ENCODE assay signal across 8 cellular contexts in the genomic region with DNA sequence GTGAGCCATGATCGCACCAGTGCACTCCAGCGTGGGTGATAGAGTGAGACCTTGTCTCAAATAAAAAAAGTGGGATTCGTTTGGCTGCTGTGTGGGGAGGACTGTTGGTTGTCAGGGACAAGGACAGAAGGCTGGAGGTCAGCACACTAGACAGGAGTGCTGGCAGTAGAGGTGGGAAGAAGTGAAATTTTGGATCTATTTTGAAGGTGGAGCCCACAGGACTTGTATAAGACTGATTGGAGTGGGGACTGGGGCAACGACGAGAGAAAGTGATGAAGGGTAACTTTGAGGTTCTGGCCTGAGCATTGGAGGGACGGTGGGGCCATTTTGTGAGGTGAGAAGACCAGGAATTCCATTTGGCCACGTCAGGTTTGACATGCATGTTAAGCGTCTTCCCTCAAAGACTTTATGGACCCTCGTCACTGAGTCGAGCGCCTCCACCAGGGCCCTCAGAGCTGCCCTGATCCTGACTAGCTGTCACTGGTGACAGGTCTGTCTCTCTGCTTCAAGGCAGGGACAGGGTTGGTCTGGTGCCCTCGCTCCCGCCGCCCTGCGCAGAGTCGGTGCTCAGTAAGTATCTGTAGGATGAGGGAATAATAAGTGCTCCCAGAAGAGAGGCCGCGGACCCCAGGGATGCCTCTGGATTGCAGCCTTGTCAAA. TPM values are rescaled to one million over a fixed set of nuclear protein-coding genes. Genes with fewer than 3 reads are reported as not detected.
A peak's percentile ranks its signal among the peaks of the same experiment; 100 is the strongest.
DNase-seq lines count a peak whose midpoint lies in the region; ATAC-seq, FAIRE-seq and TF ChIP-seq lines count a peak whose summit lies in the region.

No MANE protein-coding gene starts in this region.

- H3K27ac ChIP-seq in KMS-11 = peak overlapping the region; percentile 40
- peak overlapping the region; percentile 52 for H3K27ac ChIP-seq in HepG2 (ENCODE audit: extremely low read length, insufficient read depth, low read length)
- H3K27ac ChIP-seq in transverse colon = peak overlapping the region; percentile 56 to 81 (median 73)

- intact Hi-C loops in HepG2 (cut with micrococcal nuclease; ENCODE audit: unreplicated experiment) = loop anchor here (10.0 kb wide), 1 partner anchor 173 kb away; no protein-coding TSS in a partner anchor
- intact Hi-C loops in transverse colon (cut with DNase I; ENCODE audit: low total_unique reads) = loop anchor here (10.0 kb wide), 1 partner anchor 487 kb away; no protein-coding TSS in a partner anchor

- peaks cover 6% of the 10 kb centered on the region for H3K36me3 ChIP-seq in GM06990 (ENCODE audit: control insufficient read depth, insufficient read depth, low read length)
- H3K36me3 ChIP-seq in KMS-11 (ENCODE audit: insufficient read depth) = no peaks in the 10 kb centered on the region
- peaks cover 3 to 6% of the 10 kb centered on the region in 2 experiments; a peak in 2 of 5 replicates for H3K36me3 ChIP-seq in HepG2 (replicated peaks in 1 of 2; ENCODE audit: control insufficient read depth in 1 of 2, insufficient read depth in 2 of 2, low read length in 2 of 2)
- H3K36me3 ChIP-seq in transverse colon = peaks cover 0 to 8% (median 0%) of the 10 kb centered on the region in 4 donors

- H3K9me3 ChIP-seq in HepG2 (ENCODE audit: low read length) (no peaks in the 10 kb centered on the region), transverse colon (no peaks in the 10 kb centered on the region)

- peak overlapping the region; percentile 72 for H3K9ac ChIP-seq in KMS-11
- peak overlapping the region; percentile 76 for H3K9ac ChIP-seq in HepG2 (ENCODE audit: insufficient read depth, low read depth, low read length)

- in situ Hi-C loops in HepG2 (cut with HindIII; ENCODE audit: extremely low pct_ligation_motif_present, low pct_unique_long_range_greater_than_20kb) (no loop called here), transverse colon (cut with MboI; ENCODE audit: low pct_ligation_motif_present in 1 of 4, low pct_unique_long_range_greater_than_20kb in 1 of 4, low sequenced_read_pairs in 3 of 4) (no loop called here)

- ATAC-seq in HepG2 (peak; percentile 62), GM21529 (IDR thresholded peaks at IDR 0.05; ENCODE audit: unreplicated experiment) (no peak), HG02981 (IDR thresholded peaks at IDR 0.05; ENCODE audit: unreplicated experiment) (no peak)

- TF ChIP-seq POLR2A in HepG2 (IDR thresholded peaks at IDR 0.05; ENCODE audit: insufficient read depth in 1 of 2, low read depth in 2 of 2, low read length in 2 of 2) (no peak; a peak in 1 of 4 replicates), transverse colon (IDR thresholded peaks at IDR 0.05) (no peak)

- TSS peak; percentile 65 for BruUV-seq in HepG2 (replicated peaks; lab: Mats Ljungman, UMichigan)

- CTCF ChIA-PET in HepG2 (lab: Yijun Ruan, JAX; ENCODE audit: low intra/inter-chr PET ratio, low total read pairs) = no interaction called here

- H3K4me1 ChIP-seq in KMS-11 (ENCODE audit: low read depth, poor library complexity, severe bottlenecking) (peaks cover 8% of the 10 kb centered on the region), HepG2 (ENCODE audit: insufficient read depth, low read length) (peaks cover 15% of the 10 kb centered on the region), transverse colon (peaks cover 10 to 17% (median 16%) of the 10 kb centered on the region in 4 donors)

- H4K20me1 ChIP-seq in KMS-11 (ENCODE audit: insufficient read depth) (no peaks in the 10 kb centered on the region), HepG2 (ENCODE audit: insufficient read depth, low read length) (no peaks in the 10 kb centered on the region)

- POLR2A ChIA-PET in HepG2 (lab: Yijun Ruan, JAX) = no interaction called here

- H3K79me2 ChIP-seq in KMS-11 (ENCODE audit: insufficient read depth, low read depth) = peaks cover 13% of the 10 kb centered on the region
- H3K79me2 ChIP-seq in HepG2 (ENCODE audit: insufficient read depth, low read length) = peaks cover 3% of the 10 kb centered on the region

- TF ChIP-seq EP300 in HepG2 (IDR thresholded peaks at IDR 0.05; ENCODE audit: low read depth in 2 of 2, low read length in 2 of 2) (no peak), HepG2 (CRISPR knock-in tag; IDR thresholded peaks at IDR 0.05; ENCODE audit: borderline replicate concordance) (no peak), transverse colon (IDR thresholded peaks at IDR 0.05; ENCODE audit: low read depth) (no peak)

- TF ChIP-seq CTCF in GM06990 (IDR thresholded peaks at IDR 0.05; ENCODE audit: insufficient read depth, low read length, poor library complexity, severe bottlenecking) = no peak
- no peak for TF ChIP-seq CTCF in KMS-11 (conservative IDR thresholded peaks at IDR 0.05; ENCODE audit: low read depth, low read length)
- no peak for TF ChIP-seq CTCF in HepG2 (CRISPR knock-in tag; IDR thresholded peaks at IDR 0.05)
- no peak for TF ChIP-seq CTCF in transverse colon (IDR thresholded peaks at IDR 0.05)

- DNase-seq in GM06990 (ENCODE audit: extremely low read depth, insufficient read length) = no peak
- peak; percentile 47 for DNase-seq in astrocyte of the hippocampus (ENCODE audit: low read depth, low spot score)
- DNase-seq in HepG2 (ENCODE audit: low spot score) = peak; percentile 37
- DNase-seq in transverse colon = no peak
- DNase-seq in NCI-H2196 treated with DMSO at 0.1 percent for 48 hours (lab: John Stamatoyannopoulos, UW; ENCODE audit: unreplicated experiment) = no peak

- H3K27me3 ChIP-seq in GM06990 (replicated peaks; ENCODE audit: control insufficient read depth, insufficient read depth, low read length) (no peaks in the 10 kb centered on the region), KMS-11 (ENCODE audit: insufficient read depth, low read depth) (peaks cover 13% of the 10 kb centered on the region; the same call in 1 of the 2 replicates), HepG2 (ENCODE audit: control insufficient read depth in 1 of 2, insufficient read depth in 2 of 2, low read length in 2 of 2) (peaks cover 0 to 3% of the 10 kb centered on the region in 2 experiments; a peak in 1 of 5 replicates), transverse colon (peaks cover 6% of the 10 kb centered on the region)

- H2AFZ ChIP-seq in KMS-11 (ENCODE audit: low read depth) = peak overlapping the region; percentile 93
- no peak overlapping the region for H2AFZ ChIP-seq in HepG2 (ENCODE audit: low read length)

- H3K4me3 ChIP-seq in GM06990 (replicated peaks; ENCODE audit: low read depth, low read length) = peak overlapping the region; percentile 89
- H3K4me3 ChIP-seq in KMS-11 (IDR thresholded peaks at IDR 0.05; ENCODE audit: insufficient read depth, low read depth, low read length) = no peak overlapping the region
- H3K4me3 ChIP-seq in HepG2 (replicated peaks in 1 of 3; ENCODE audit: insufficient read depth in 1 of 3, low read depth in 2 of 3, low read length in 3 of 3) = peak overlapping the region; percentile 66 to 91 (median 90)
- peak overlapping the region; percentile 53 to 88 (median 76) for H3K4me3 ChIP-seq in transverse colon

- 15% methylated on average over 9 of the region's 18 CpGs for WGBS in HepG2 (ENCODE audit: low lambda C conversion rate)
- 21 to 77% methylated on average over 3 to 18 of the region's 18 CpGs for WGBS in transverse colon (ENCODE audit: low coverage in 1 of 2), 2 donors

- TF ChIP-seq RAD21 in HepG2 (CRISPR knock-in tag; IDR thresholded peaks at IDR 0.05) = no peak

- FAIRE-seq in HepG2 (lab: Jason Lieb, UNC) = no peak

- H3K4me2 ChIP-seq in KMS-11 (peak overlapping the region; percentile 84), HepG2 (ENCODE audit: low read depth, low read length) (peak overlapping the region; percentile 92)

RNA-seq across cellular contexts. Expression of a gene that starts 0.7 kb away (rescaled TPM):
- total RNA-seq in HepG2 (2016; rRNA removed; fragmentation: Illumina TruSeq; extraction: Trizol) (1.9 and 2.9 TPM in 2 replicates), transverse colon (10 to 100 TPM in 1 of 4 donors, 1 to 10 TPM in 3; 3.4 to 35.4 (median 7.3) TPM)
- 0.71 and 1.1 TPM in 2 replicates for total RNA-seq in HepG2 (2016; cell fraction: cytosol; rRNA removed; fragmentation: Illumina TruSeq; extraction: Trizol; ENCODE audit: low read depth)
- 1.9 and 2.5 TPM in 2 replicates for total RNA-seq in HepG2 (2016; cell fraction: insoluble cytoplasmic fraction; rRNA removed; fragmentation: Illumina TruSeq; extraction: Trizol)
- total RNA-seq in HepG2 (2016; cell fraction: membrane; rRNA removed; fragmentation: Illumina TruSeq; extraction: Trizol) = 0.90 and 1.3 TPM in 2 replicates
- 1.1 and 1.2 TPM in 2 replicates for total RNA-seq in HepG2 (2016; cell fraction: nucleus; rRNA removed; fragmentation: Illumina TruSeq; extraction: Trizol)
- polyA plus RNA-seq in HepG2 (2011; rRNA removed) = 1.9 and 2.5 TPM in 2 replicates
- polyA plus RNA-seq in HepG2 (2011; cell fraction: cytosol; rRNA removed) = 2.2 and 4.4 TPM in 2 replicates
- polyA plus RNA-seq in HepG2 (2011; cell fraction: nucleus; rRNA removed) = 3.9 and 5.1 TPM in 2 replicates
- polyA plus RNA-seq in HepG2 (2012) = 1.4 and 1.7 TPM in 2 replicates
- 0.35 and 0.53 TPM in 2 replicates for polyA plus RNA-seq in HepG2 (2016; cell fraction: cytosol; fragmentation: Illumina TruSeq; extraction: Trizol; ENCODE audit: low read depth)
- 1.9 and 2.1 TPM in 2 replicates for polyA plus RNA-seq in HepG2 (2016; cell fraction: insoluble cytoplasmic fraction; fragmentation: Illumina TruSeq; extraction: Trizol; ENCODE audit: low read depth)
- polyA plus RNA-seq in HepG2 (2016; cell fraction: membrane; fragmentation: Illumina TruSeq; extraction: Trizol; ENCODE audit: low read depth) = 0.50 and 0.55 TPM in 2 replicates
- 1.6 and 2.2 TPM in 2 replicates for polyA plus RNA-seq in HepG2 (2016; cell fraction: nucleus; fragmentation: Illumina TruSeq; extraction: Trizol; ENCODE audit: insufficient read depth, low read depth)
- polyA minus RNA-seq in HepG2 (2011; rRNA and poly(A)+ RNA removed; ENCODE audit: low replicate concordance) = 3.8 and 8.1 TPM in 2 replicates
- polyA minus RNA-seq in HepG2 (2011; cell fraction: cytosol; rRNA and poly(A)+ RNA removed) = 3.1 and 3.4 TPM in 2 replicates
- polyA minus RNA-seq in HepG2 (2011; cell fraction: nucleus; rRNA and poly(A)+ RNA removed) = 2.7 and 3.6 TPM in 2 replicates

RNA-seq across cellular contexts. Expression of a gene that starts 17.2 kb away (rescaled TPM):
- total RNA-seq in HepG2 (2016; rRNA removed; fragmentation: Illumina TruSeq; extraction: Trizol) (not detected in 2 replicates), transverse colon (1 to 10 TPM in 2 of 4 donors, not detected in 2; 2.0 to 2.2 TPM)
- total RNA-seq in HepG2 (2016; cell fraction: cytosol; rRNA removed; fragmentation: Illumina TruSeq; extraction: Trizol; ENCODE audit: low read depth) = not detected in 2 replicates
- not detected in 2 replicates for total RNA-seq in HepG2 (2016; cell fraction: insoluble cytoplasmic fraction; rRNA removed; fragmentation: Illumina TruSeq; extraction: Trizol)
- total RNA-seq in HepG2 (2016; cell fraction: membrane; rRNA removed; fragmentation: Illumina TruSeq; extraction: Trizol) = not detected in 2 replicates
- not detected in 2 replicates for total RNA-seq in HepG2 (2016; cell fraction: nucleus; rRNA removed; fragmentation: Illumina TruSeq; extraction: Trizol)
- polyA plus RNA-seq in HepG2 (2011; rRNA removed) = not detected in 2 replicates
- not detected in 2 replicates for polyA plus RNA-seq in HepG2 (2011; cell fraction: cytosol; rRNA removed)
- polyA plus RNA-seq in HepG2 (2011; cell fraction: nucleus; rRNA removed) = 0.14 TPM in 1 of 2 replicates, not detected in the other
- not detected in 2 replicates for polyA plus RNA-seq in HepG2 (2012)
- not detected in 2 replicates for polyA plus RNA-seq in HepG2 (2016; cell fraction: cytosol; fragmentation: Illumina TruSeq; extraction: Trizol; ENCODE audit: low read depth)
- polyA plus RNA-seq in HepG2 (2016; cell fraction: insoluble cytoplasmic fraction; fragmentation: Illumina TruSeq; extraction: Trizol; ENCODE audit: low read depth) = not detected in 2 replicates
- not detected in 2 replicates for polyA plus RNA-seq in HepG2 (2016; cell fraction: membrane; fragmentation: Illumina TruSeq; extraction: Trizol; ENCODE audit: low read depth)
- polyA plus RNA-seq in HepG2 (2016; cell fraction: nucleus; fragmentation: Illumina TruSeq; extraction: Trizol; ENCODE audit: insufficient read depth, low read depth) = not detected in 2 replicates
- not detected in 2 replicates for polyA minus RNA-seq in HepG2 (2011; rRNA and poly(A)+ RNA removed; ENCODE audit: low replicate concordance)
- not detected in 2 replicates for polyA minus RNA-seq in HepG2 (2011; cell fraction: cytosol; rRNA and poly(A)+ RNA removed)
- not detected in 2 replicates for polyA minus RNA-seq in HepG2 (2011; cell fraction: nucleus; rRNA and poly(A)+ RNA removed)

RNA-seq across cellular contexts. Expression of a gene that starts 24.8 kb away (rescaled TPM):
- not detected in 2 replicates for total RNA-seq in HepG2 (2016; rRNA removed; fragmentation: Illumina TruSeq; extraction: Trizol)
- total RNA-seq in HepG2 (2016; cell fraction: cytosol; rRNA removed; fragmentation: Illumina TruSeq; extraction: Trizol; ENCODE audit: low read depth) = not detected in 2 replicates
- not detected in 2 replicates for total RNA-seq in HepG2 (2016; cell fraction: insoluble cytoplasmic fraction; rRNA removed; fragmentation: Illumina TruSeq; extraction: Trizol)
- not detected in 2 replicates for total RNA-seq in HepG2 (2016; cell fraction: membrane; rRNA removed; fragmentation: Illumina TruSeq; extraction: Trizol)
- total RNA-seq in HepG2 (2016; cell fraction: nucleus; rRNA removed; fragmentation: Illumina TruSeq; extraction: Trizol) = not detected in 2 replicates
- not detected in 2 replicates for polyA plus RNA-seq in HepG2 (2011; rRNA removed)
- polyA plus RNA-seq in HepG2 (2011; cell fraction: cytosol; rRNA removed) = not detected in 2 replicates
- 0.16 and 0.53 TPM in 2 replicates for polyA plus RNA-seq in HepG2 (2011; cell fraction: nucleus; rRNA removed)
- not detected in 2 replicates for polyA plus RNA-seq in HepG2 (2012)
- not detected in 2 replicates for polyA plus RNA-seq in HepG2 (2016; cell fraction: cytosol; fragmentation: Illumina TruSeq; extraction: Trizol; ENCODE audit: low read depth)
- polyA plus RNA-seq in HepG2 (2016; cell fraction: insoluble cytoplasmic fraction; fragmentation: Illumina TruSeq; extraction: Trizol; ENCODE audit: low read depth) = not detected in 2 replicates
- polyA plus RNA-seq in HepG2 (2016; cell fraction: membrane; fragmentation: Illumina TruSeq; extraction: Trizol; ENCODE audit: low read depth) = not detected in 2 replicates
- polyA plus RNA-seq in HepG2 (2016; cell fraction: nucleus; fragmentation: Illumina TruSeq; extraction: Trizol; ENCODE audit: insufficient read depth, low read depth) = not detected in 2 replicates
- polyA minus RNA-seq in HepG2 (2011; rRNA and poly(A)+ RNA removed; ENCODE audit: low replicate concordance) = 0.40 TPM in 1 of 2 replicates, not detected in the other
- polyA minus RNA-seq in HepG2 (2011; cell fraction: cytosol; rRNA and poly(A)+ RNA removed) = not detected in 2 replicates
- polyA minus RNA-seq in HepG2 (2011; cell fraction: nucleus; rRNA and poly(A)+ RNA removed) = not detected in 2 replicates
- total RNA-seq in transverse colon = under 1 TPM in 1 of 4 donors, not detected in 3; 0.82 TPM

RNA-seq across cellular contexts. Expression of a gene that starts 34.6 kb away (rescaled TPM):
- total RNA-seq in HepG2 (2016; rRNA removed; fragmentation: Illumina TruSeq; extraction: Trizol) = not detected in 2 replicates
- total RNA-seq in HepG2 (2016; cell fraction: cytosol; rRNA removed; fragmentation: Illumina TruSeq; extraction: Trizol; ENCODE audit: low read depth) = not detected in 2 replicates
- not detected in 2 replicates for total RNA-seq in HepG2 (2016; cell fraction: insoluble cytoplasmic fraction; rRNA removed; fragmentation: Illumina TruSeq; extraction: Trizol)
- not detected in 2 replicates for total RNA-seq in HepG2 (2016; cell fraction: membrane; rRNA removed; fragmentation: Illumina TruSeq; extraction: Trizol)
- total RNA-seq in HepG2 (2016; cell fraction: nucleus; rRNA removed; fragmentation: Illumina TruSeq; extraction: Trizol) = not detected in 2 replicates
- 0.17 TPM in 1 of 2 replicates, not detected in the other for polyA plus RNA-seq in HepG2 (2011; rRNA removed)
- polyA plus RNA-seq in HepG2 (2011; cell fraction: cytosol; rRNA removed) = 0.08 TPM in 1 of 2 replicates, not detected in the other
- not detected in 2 replicates for polyA plus RNA-seq in HepG2 (2011; cell fraction: nucleus; rRNA removed)
- polyA plus RNA-seq in HepG2 (2012) = not detected in 2 replicates
- polyA plus RNA-seq in HepG2 (2016; cell fraction: cytosol; fragmentation: Illumina TruSeq; extraction: Trizol; ENCODE audit: low read depth) = not detected in 2 replicates
- not detected in 2 replicates for polyA plus RNA-seq in HepG2 (2016; cell fraction: insoluble cytoplasmic fraction; fragmentation: Illumina TruSeq; extraction: Trizol; ENCODE audit: low read depth)
- polyA plus RNA-seq in HepG2 (2016; cell fraction: membrane; fragmentation: Illumina TruSeq; extraction: Trizol; ENCODE audit: low read depth) = not detected in 2 replicates
- not detected in 2 replicates for polyA plus RNA-seq in HepG2 (2016; cell fraction: nucleus; fragmentation: Illumina TruSeq; extraction: Trizol; ENCODE audit: insufficient read depth, low read depth)
- polyA minus RNA-seq in HepG2 (2011; rRNA and poly(A)+ RNA removed; ENCODE audit: low replicate concordance) = not detected in 2 replicates
- polyA minus RNA-seq in HepG2 (2011; cell fraction: cytosol; rRNA and poly(A)+ RNA removed) = not detected in 2 replicates
- polyA minus RNA-seq in HepG2 (2011; cell fraction: nucleus; rRNA and poly(A)+ RNA removed) = not detected in 2 replicates
- 1 to 10 TPM in 1 of 4 donors, under 1 TPM in 1, not detected in 2; 0.82 to 2.1 TPM for total RNA-seq in transverse colon

RNA-seq across cellular contexts. Expression of a gene that starts 42.6 kb away (rescaled TPM):
- not detected in 2 replicates for total RNA-seq in HepG2 (2016; rRNA removed; fragmentation: Illumina TruSeq; extraction: Trizol)
- not detected in 2 replicates for total RNA-seq in HepG2 (2016; cell fraction: cytosol; rRNA removed; fragmentation: Illumina TruSeq; extraction: Trizol; ENCODE audit: low read depth)
- total RNA-seq in HepG2 (2016; cell fraction: insoluble cytoplasmic fraction; rRNA removed; fragmentation: Illumina TruSeq; extraction: Trizol) = not detected in 2 replicates
- not detected in 2 replicates for total RNA-seq in HepG2 (2016; cell fraction: membrane; rRNA removed; fragmentation: Illumina TruSeq; extraction: Trizol)
- total RNA-seq in HepG2 (2016; cell fraction: nucleus; rRNA removed; fragmentation: Illumina TruSeq; extraction: Trizol) = not detected in 2 replicates
- polyA plus RNA-seq in HepG2 (2011; rRNA removed) = 0.09 TPM in 1 of 2 replicates, not detected in the other
- not detected in 2 replicates for polyA plus RNA-seq in HepG2 (2011; cell fraction: cytosol; rRNA removed)
- not detected in 2 replicates for polyA plus RNA-seq in HepG2 (2011; cell fraction: nucleus; rRNA removed)
- not detected in 2 replicates for polyA plus RNA-seq in HepG2 (2012)
- not detected in 2 replicates for polyA plus RNA-seq in HepG2 (2016; cell fraction: cytosol; fragmentation: Illumina TruSeq; extraction: Trizol; ENCODE audit: low read depth)
- polyA plus RNA-seq in HepG2 (2016; cell fraction: insoluble cytoplasmic fraction; fragmentation: Illumina TruSeq; extraction: Trizol; ENCODE audit: low read depth) = not detected in 2 replicates
- not detected in 2 replicates for polyA plus RNA-seq in HepG2 (2016; cell fraction: membrane; fragmentation: Illumina TruSeq; extraction: Trizol; ENCODE audit: low read depth)
- polyA plus RNA-seq in HepG2 (2016; cell fraction: nucleus; fragmentation: Illumina TruSeq; extraction: Trizol; ENCODE audit: insufficient read depth, low read depth) = not detected in 2 replicates
- polyA minus RNA-seq in HepG2 (2011; rRNA and poly(A)+ RNA removed; ENCODE audit: low replicate concordance) = not detected in 2 replicates
- not detected in 2 replicates for polyA minus RNA-seq in HepG2 (2011; cell fraction: cytosol; rRNA and poly(A)+ RNA removed)
- not detected in 2 replicates for polyA minus RNA-seq in HepG2 (2011; cell fraction: nucleus; rRNA and poly(A)+ RNA removed)
- 1 to 10 TPM in 1 of 4 donors, not detected in 3; 3.3 TPM for total RNA-seq in transverse colon

Comparison
In these comparisons a context has a peak if more than half of its experiments do, and no peak if none do; other contexts are left out.
1. DNase-seq: peak in astrocyte of the hippocampus (single experiment) and HepG2 (single experiment); none in GM06990 (single experiment), transverse colon (single experiment) and NCI-H2196 treated with DMSO at 0.1 percent for 48 hours (single experiment).
2. Peak in every context shown above with its lines, with median percentiles within 50 percentile points of each other: H3K27ac ChIP-seq.